ENCODE assay signal across 28 cellular contexts in genomic region chr16:17426451-17426850, GRCh38. TPM values are rescaled to one million over a fixed set of nuclear protein-coding genes. Genes with fewer than 3 reads are reported as not detected.
DNase-seq lines count a peak whose midpoint lies in the region; ATAC-seq, FAIRE-seq and TF ChIP-seq lines count a peak whose summit lies in the region.
"Had no signal": no experiment of that assay in that cellular context is flagged by ENCODE, and none has a peak within 500 bp of the region (broad histone marks: within the 10 kb centered on the region; RNA-seq: fewer than 3 reads in every experiment).

No MANE protein-coding gene starts in this region.

- peaks cover 22% of the 10 kb centered on the region for H3K36me3 Mint-ChIP-seq in activated T-helper 1 cell treated with anti-CD3 and anti-CD28 coated beads, Interleukin-12 subunit alpha, Interleukin-12 subunit beta, Interleukin-2, Interleukin-4 antibody, amounts not matched to agents 30 ng/mL and 10 ng/mL and 1 ng/mL, durations not matched to agents 14 hours and 24 hours and 36 hours (ENCODE audit: low read depth)
- peaks cover 5% of the 10 kb centered on the region for H3K36me3 Mint-ChIP-seq in CD4-positive, alpha-beta T cell (ENCODE audit: low read depth)

- peaks cover 4% of the 10 kb centered on the region for H3K9me3 Mint-ChIP-seq in activated T-helper 1 cell treated with anti-CD3 and anti-CD28 coated beads, Interleukin-12 subunit alpha, Interleukin-12 subunit beta, Interleukin-2, Interleukin-4 antibody, amounts not matched to agents 30 ng/mL and 10 ng/mL and 1 ng/mL, durations not matched to agents 14 hours and 24 hours and 36 hours
- H3K9me3 Mint-ChIP-seq in CD4-positive, alpha-beta T cell, result no peaks in the 10 kb centered on the region
- H3K9me3 Mint-ChIP-seq: CD8-positive, alpha-beta T cell had no signal

- H3K4me3 Mint-ChIP-seq in activated T-helper 1 cell treated with anti-CD3 and anti-CD28 coated beads, Interleukin-12 subunit alpha, Interleukin-12 subunit beta, Interleukin-2, Interleukin-4 antibody, amounts not matched to agents 30 ng/mL and 10 ng/mL and 1 ng/mL, durations not matched to agents 14 hours and 24 hours and 36 hours, result no peak overlapping the region
- H3K4me3 Mint-ChIP-seq in CD4-positive, alpha-beta T cell, result no peak overlapping the region
- H3K4me3 Mint-ChIP-seq: CD8-positive, alpha-beta T cell had no signal

- no peak for FAIRE-seq in small intestine (lab: Jason Lieb, UNC)
- FAIRE-seq: A549, GM18507, H54, HTR-8/SVneo had no signal

- no peak for TF ChIP-seq CTCF in CD4-positive, alpha-beta T cell (IDR thresholded peaks at IDR 0.05)
- TF ChIP-seq CTCF in BE2C (IDR thresholded peaks at IDR 0.05; ENCODE audit: low read depth, low read length) (no peak), coronary artery (IDR thresholded peaks at IDR 0.05) (no peak)

- H3K27ac Mint-ChIP-seq in activated T-helper 1 cell treated with anti-CD3 and anti-CD28 coated beads, Interleukin-12 subunit alpha, Interleukin-12 subunit beta, Interleukin-2, Interleukin-4 antibody, amounts not matched to agents 30 ng/mL and 10 ng/mL and 1 ng/mL, durations not matched to agents 14 hours and 24 hours and 36 hours, result peak overlapping the region; percentile 21
- H3K27ac Mint-ChIP-seq in CD4-positive, alpha-beta T cell, result no peak overlapping the region

- H3K27ac ChIP-seq in epithelial cell of prostate (no peak overlapping the region), small intestine (ENCODE audit: low read depth in 1 of 2, low read length in 1 of 2) (no peak overlapping the region), coronary artery (no peak overlapping the region)
- H3K27ac ChIP-seq in CD4-positive, alpha-beta T cell (ENCODE audit: low read depth, low read length), result no peak overlapping the region
- H3K27ac ChIP-seq: A549, PC-9, SJCRH30 had no signal

- peak; percentile 67 for DNase-seq in LoVo (ENCODE audit: low spot score)
- no peak for DNase-seq in activated T-helper 1 cell treated with anti-CD3 and anti-CD28 coated beads, Interleukin-12 subunit alpha, Interleukin-12 subunit beta, Interleukin-2, Interleukin-4 antibody, amounts not matched to agents 30 ng/mL and 10 ng/mL and 1 ng/mL, durations not matched to agents 14 hours and 24 hours and 36 hours (ENCODE audit: low spot score)
- DNase-seq in epithelial cell of prostate (ENCODE audit: low read depth, low spot score), result peak; percentile 14
- peak; percentile 82 for DNase-seq in small intestine
- no peak for DNase-seq in CD4-positive, alpha-beta T cell
- no peak for DNase-seq in BE2C
- no peak for DNase-seq in coronary artery (ENCODE audit: low spot score)
- DNase-seq: AML-193; C1 segment of cervical spinal cord; CD8-positive, alpha-beta T cell; DMS79 treated with DMSO at 0.1 percent for 48 hours; GF-D8; KG1; NCI-H1092; NCI-H1417 treated with DMSO at 0.1 percent for 48 hours; NCI-H1694 treated with DMSO at 0.1 percent for 48 hours; NCI-H2081; NCI-H2227 treated with DMSO at 0.1 percent for 48 hours; NCI-H526 treated with DMSO at 0.1 percent for 48 hours; PC-9; SJCRH30 had no signal

- H3K4me1 Mint-ChIP-seq in activated T-helper 1 cell treated with anti-CD3 and anti-CD28 coated beads, Interleukin-12 subunit alpha, Interleukin-12 subunit beta, Interleukin-2, Interleukin-4 antibody, amounts not matched to agents 30 ng/mL and 10 ng/mL and 1 ng/mL, durations not matched to agents 14 hours and 24 hours and 36 hours (ENCODE audit: low read depth), result peaks cover 15% of the 10 kb centered on the region
- H3K4me1 Mint-ChIP-seq in CD4-positive, alpha-beta T cell (ENCODE audit: low read depth), result peaks cover 17% of the 10 kb centered on the region

- no peak for ATAC-seq in CD4-positive, alpha-beta T cell (ENCODE audit: poor library complexity)
- ATAC-seq: A549; CD8-positive, alpha-beta T cell; Right ventricle myocardium inferior; SK-N-SH treated with all-trans-retinoic acid at 6 μM for 48 hours had no signal

- intact Hi-C loops in activated T-helper 1 cell treated with anti-CD3 and anti-CD28 coated beads, Interleukin-12 subunit alpha, Interleukin-12 subunit beta, Interleukin-2, Interleukin-4 antibody, amounts not matched to agents 30 ng/mL and 10 ng/mL and 1 ng/mL, durations not matched to agents 14 hours and 24 hours and 36 hours (cut with micrococcal nuclease), result no loop called here
- intact Hi-C loops in CD4-positive, alpha-beta T cell (cut with DNase I, micrococcal nuclease), result no loop called here

- no peaks in the 10 kb centered on the region for H3K27me3 Mint-ChIP-seq in activated T-helper 1 cell treated with anti-CD3 and anti-CD28 coated beads, Interleukin-12 subunit alpha, Interleukin-12 subunit beta, Interleukin-2, Interleukin-4 antibody, amounts not matched to agents 30 ng/mL and 10 ng/mL and 1 ng/mL, durations not matched to agents 14 hours and 24 hours and 36 hours (ENCODE audit: insufficient read depth)
- H3K27me3 Mint-ChIP-seq in CD4-positive, alpha-beta T cell, result no peaks in the 10 kb centered on the region

- CTCF ChIA-PET in CD4-positive, alpha-beta T cell (lab: Charles Lee), result interaction anchor here (1.5 kb wide), 1 partner anchor 10 kb away, joined by 5 read pairs; no protein-coding TSS in a partner anchor

- H3K27me3 ChIP-seq in small intestine (ENCODE audit: control insufficient read depth in 2 of 2, insufficient read depth in 2 of 2, low read length in 2 of 2) (no peaks in the 10 kb centered on the region), BE2C (no peaks in the 10 kb centered on the region)
- H3K27me3 ChIP-seq in CD4-positive, alpha-beta T cell (ENCODE audit: control insufficient read depth, insufficient read depth, low read length), result no peaks in the 10 kb centered on the region
- H3K27me3 ChIP-seq: SJCRH30 had no signal

- WGBS in small intestine, 3 donors, result 64 to 86% (median 76%) methylated on average over 2 of the region's 2 CpGs

- POLR2A ChIA-PET in CD4-positive, alpha-beta T cell (lab: Charles Lee), result no interaction called here

- no peaks in the 10 kb centered on the region for H3K9me3 ChIP-seq in small intestine (ENCODE audit: control insufficient read depth, low read depth)
- no peaks in the 10 kb centered on the region for H3K9me3 ChIP-seq in CD4-positive, alpha-beta T cell (ENCODE audit: control insufficient read depth, low read length)
- H3K9me3 ChIP-seq in BE2C, result no peaks in the 10 kb centered on the region; the same call in 1 of the 2 replicates
- H3K9me3 ChIP-seq: Caco-2, SJCRH30 had no signal

- no peaks in the 10 kb centered on the region for H3K36me3 ChIP-seq in small intestine (ENCODE audit: control insufficient read depth in 2 of 2, insufficient read depth in 2 of 2, low read length in 2 of 2)
- H3K36me3 ChIP-seq in BE2C, result no peaks in the 10 kb centered on the region
- H3K36me3 ChIP-seq: SJCRH30 had no signal

- H3K4me3 ChIP-seq in small intestine (ENCODE audit: low read depth in 1 of 2, low read length in 2 of 2) (no peak overlapping the region), BE2C (ENCODE audit: low read depth, low read length) (no peak overlapping the region), coronary artery (no peak overlapping the region)
- H3K4me3 ChIP-seq: A549, PC-9, SJCRH30 had no signal

- H3K4me1 ChIP-seq in small intestine (ENCODE audit: control insufficient read depth in 2 of 2, insufficient read depth in 1 of 2, low read depth in 1 of 2, low read length in 1 of 2) (no peaks in the 10 kb centered on the region), BE2C (no peaks in the 10 kb centered on the region; the same call in 1 of the 2 replicates)
- H3K4me1 ChIP-seq: A549, SJCRH30 had no signal

RNA-seq across cellular contexts. Expression of gene XYLT1, which starts 44.3 kb away (rescaled TPM):
- total RNA-seq in activated T-helper 1 cell treated with anti-CD3 and anti-CD28 coated beads, Interleukin-12 subunit alpha, Interleukin-12 subunit beta, Interleukin-2, Interleukin-4 antibody, amounts not matched to agents 30 ng/mL and 10 ng/mL and 1 ng/mL, durations not matched to agents 14 hours and 24 hours and 36 hours, result 16.4 and 20.1 TPM in 2 replicates
- 1 to 10 TPM; 1.9 to 5.8 (median 2.5) TPM for polyA plus RNA-seq in small intestine
- total RNA-seq in CD4-positive, alpha-beta T cell, result 10 to 100 TPM; 26.0 to 27.1 TPM
- 0.25 TPM for polyA plus RNA-seq in BE2C (2012; ENCODE audit: insufficient read depth, insufficient read length, low read depth)

Comparison
In these comparisons a context has a peak if more than half of its experiments do, and no peak if none do; other contexts are left out.
1. DNase-seq: peak in LoVo (single experiment), epithelial cell of prostate (single experiment) and small intestine (single experiment); none in activated T-helper 1 cell treated with anti-CD3 and anti-CD28 coated beads, Interleukin-12 subunit alpha, Interleukin-12 subunit beta, Interleukin-2, Interleukin-4 antibody, amounts not matched to agents 30 ng/mL and 10 ng/mL and 1 ng/mL, durations not matched to agents 14 hours and 24 hours and 36 hours (single experiment), CD4-positive, alpha-beta T cell (0 of 10), BE2C (single experiment) and coronary artery (single experiment).